1 cellular context compared by ENCODE assay signal in genomic region chr6:43180985-43181384, GRCh38.
TF ChIP-seq lines count a peak whose summit lies in the region.

No MANE protein-coding gene starts in this region.

TF ChIP-seq in HEK293, 187 proteins besides CTCF, POLR2A, EP300 and RAD21 (continued from another document):
- 0 out of 2 replicates have a peak, but pooled peaks have one; percentile 45 for TF ChIP-seq PRDM4 (tag by site-specific recombination; IDR thresholded peaks at IDR 0.05)
- no peak for TF ChIP-seq PBX3 (CRISPR knock-in tag; IDR thresholded peaks at IDR 0.05)
- TF ChIP-seq PRDM1 (tag by site-specific recombination; IDR thresholded peaks at IDR 0.05), result no peak
- TF ChIP-seq GLIS1 (tag by site-specific recombination; IDR thresholded peaks at IDR 0.05), result no peak
- TF ChIP-seq ZBTB17 (tag by site-specific recombination; IDR thresholded peaks at IDR 0.05), result peak; percentile 65
- TF ChIP-seq ZSCAN5A (tag by site-specific recombination; IDR thresholded peaks at IDR 0.05), result no peak
- TF ChIP-seq KLF17 (tag by site-specific recombination; IDR thresholded peaks at IDR 0.05), result peak; percentile 67
- TF ChIP-seq ZSCAN4 (tag by site-specific recombination; IDR thresholded peaks at IDR 0.05), result peak; percentile 84
- TF ChIP-seq ZNF639 (tag by site-specific recombination; IDR thresholded peaks at IDR 0.05), result no peak
- TF ChIP-seq ZNF600 (tag by site-specific recombination; IDR thresholded peaks at IDR 0.05), result peak; percentile 57; the same call in 1 of the 2 replicates
- TF ChIP-seq PRDM10 (tag by site-specific recombination; IDR thresholded peaks at IDR 0.05), result peak; percentile 61; the same call in 1 of the 2 replicates
- TF ChIP-seq KLF9 (tag by site-specific recombination; IDR thresholded peaks at IDR 0.05; ENCODE audit: low read depth), result peak; percentile 42; the same call in 1 of the 2 replicates
- TF ChIP-seq KLF1 (tag by site-specific recombination; IDR thresholded peaks at IDR 0.05), result peak; percentile 24; the same call in 1 of the 2 replicates
- TF ChIP-seq EGR2 (tag by site-specific recombination; IDR thresholded peaks at IDR 0.05; ENCODE audit: low read depth), result peak; percentile 74
- peak; percentile 54 for TF ChIP-seq ZNF366 (tag by site-specific recombination; conservative IDR thresholded peaks at IDR 0.05)
- TF ChIP-seq ZNF560 (tag by site-specific recombination; IDR thresholded peaks at IDR 0.05; ENCODE audit: borderline replicate concordance), result no peak
